8 cellular contexts compared by ENCODE assay signal in genomic region chr11:27485930-27486773, GRCh38. TPM values are rescaled to one million over a fixed set of nuclear protein-coding genes. Genes with fewer than 3 reads are reported as not detected.
DNase-seq lines count a peak whose midpoint lies in the region; ATAC-seq and TF ChIP-seq lines count a peak whose summit lies in the region.

No MANE protein-coding gene starts in this region.

- 41 to 46% methylated on average over 4 of the region's 4 CpGs for WGBS in heart right ventricle, 2 donors

- no peak for TF ChIP-seq POLR2A in gastrocnemius medialis (IDR thresholded peaks at IDR 0.05)

- peaks cover 0 to 21% (median 6%) of the 10 kb centered on the region in 9 donors for H3K36me3 ChIP-seq in heart right ventricle
- peaks cover 0 to 12% of the 10 kb centered on the region in 2 donors for H3K36me3 ChIP-seq in gastrocnemius medialis

- H3K4me1 ChIP-seq in heart right ventricle (no peaks in the 10 kb centered on the region), gastrocnemius medialis (no peaks in the 10 kb centered on the region)

- no peak overlapping the region for H3K27ac ChIP-seq in heart right ventricle
- no peak overlapping the region for H3K27ac ChIP-seq in gastrocnemius medialis

- no peaks in the 10 kb centered on the region for H3K27me3 Mint-ChIP-seq in activated CD8-positive, alpha-beta T cell treated with anti-CD3 and anti-CD28 coated beads for 36 hours

- in situ Hi-C loops in gastrocnemius medialis (cut with MboI; ENCODE audit: low sequenced_read_pairs in 4 of 4) = loop anchor here in 1 of 4 donors (25.0 kb wide), 1 partner anchor 124 kb away; the partner anchor contains the start of gene CCDC34

- no peaks in the 10 kb centered on the region for H3K4me1 Mint-ChIP-seq in activated CD8-positive, alpha-beta T cell treated with anti-CD3 and anti-CD28 coated beads for 36 hours (ENCODE audit: low read depth)

- CTCF ChIA-PET in activated CD8-positive, alpha-beta T cell treated with anti-CD3 and anti-CD28 coated beads for 36 hours (lab: Charles Lee) = interaction anchor here (0.6 to 8.1 kb wide), 50 partner anchors 10 to 655 kb away, joined by 3 to 117 read pairs (median 4); partner anchors contain the start of gene LGR4

- no peak overlapping the region for H3K27ac Mint-ChIP-seq in activated CD8-positive, alpha-beta T cell treated with anti-CD3 and anti-CD28 coated beads for 36 hours

- DNase-seq in activated gamma-delta T cell treated with Interleukin-2 at 50 U/mL for 16 hours (peak; percentile 32), activated gamma-delta T cell (lab: John Stamatoyannopoulos, UW) (no peak), NCI-H2171 treated with DMSO at 0.1 percent for 48 hours (lab: John Stamatoyannopoulos, UW) (peak; percentile 75), heart right ventricle (peak in 1 of 2 donors; percentile 45), gastrocnemius medialis (no peak), NCI-H187 treated with DMSO at 0.1 percent for 48 hours (lab: John Stamatoyannopoulos, UW) (no peak)
- peak; percentile 47 for DNase-seq in activated CD8-positive, alpha-beta T cell treated with anti-CD3 and anti-CD28 coated beads for 36 hours

- peak; percentile 87 for TF ChIP-seq CTCF in activated CD8-positive, alpha-beta T cell treated with anti-CD3 and anti-CD28 coated beads for 36 hours (IDR thresholded peaks at IDR 0.05)
- TF ChIP-seq CTCF in heart right ventricle (IDR thresholded peaks at IDR 0.05) (peak; percentile 76 to 94 (median 89)), gastrocnemius medialis (IDR thresholded peaks at IDR 0.05 in 4 of 5, conservative IDR thresholded peaks at IDR 0.05 in 1 of 5) (peak; percentile 77 to 96 (median 89))

- ATAC-seq in HG02610 (IDR thresholded peaks at IDR 0.05; ENCODE audit: unreplicated experiment) (peak; percentile 38), heart right ventricle (peak in 7 of 8 donors; percentile 31 to 59 (median 49)), gastrocnemius medialis (peak in 1 of 2 donors; percentile 47)
- no peak for ATAC-seq in activated CD8-positive, alpha-beta T cell treated with anti-CD3 and anti-CD28 coated beads for 36 hours

- H3K27me3 ChIP-seq in heart right ventricle = no peaks in the 10 kb centered on the region
- no peaks in the 10 kb centered on the region for H3K27me3 ChIP-seq in gastrocnemius medialis

- H3K4me3 ChIP-seq in heart right ventricle = no peak overlapping the region
- H3K4me3 ChIP-seq in gastrocnemius medialis = no peak overlapping the region

- POLR2A ChIA-PET in activated CD8-positive, alpha-beta T cell treated with anti-CD3 and anti-CD28 coated beads for 36 hours (lab: Charles Lee) = interaction anchor here (1.3 kb wide), 1 partner anchor 13 kb away, joined by 4 read pairs; no protein-coding TSS in a partner anchor

- no peak overlapping the region for H3K4me3 Mint-ChIP-seq in activated CD8-positive, alpha-beta T cell treated with anti-CD3 and anti-CD28 coated beads for 36 hours

- no peaks in the 10 kb centered on the region for H3K9me3 Mint-ChIP-seq in activated CD8-positive, alpha-beta T cell treated with anti-CD3 and anti-CD28 coated beads for 36 hours

- intact Hi-C loops in activated CD8-positive, alpha-beta T cell treated with anti-CD3 and anti-CD28 coated beads for 36 hours (cut with micrococcal nuclease) = loop anchor here (1.0 kb wide), 1 partner anchor 302 kb away; no protein-coding TSS in a partner anchor
- intact Hi-C loops in heart right ventricle (cut with DNase I) = loop anchor here (1.0 to 10.0 kb wide), 9 partner anchors 121 to 731 kb away; partner anchors contain the start of gene CCDC34 (in 2 of the 10)
- intact Hi-C loops in gastrocnemius medialis (cut with DNase I; ENCODE audit: low total_unique reads) = loop anchor here (1.0 to 5.0 kb wide), 2 partner anchors 189 to 302 kb away; no protein-coding TSS in a partner anchor

- H3K9me3 ChIP-seq in heart right ventricle (no peaks in the 10 kb centered on the region), gastrocnemius medialis (no peaks in the 10 kb centered on the region)

- peaks cover under 1% of the 10 kb centered on the region for H3K36me3 Mint-ChIP-seq in activated CD8-positive, alpha-beta T cell treated with anti-CD3 and anti-CD28 coated beads for 36 hours (ENCODE audit: low read depth)

RNA-seq across cellular contexts. Expression of gene LGR4, which starts 13.6 kb away (rescaled TPM):
- total RNA-seq in activated CD8-positive, alpha-beta T cell treated with anti-CD3 and anti-CD28 coated beads for 36 hours = under 1 TPM in 1 of 2 experiments, not detected in 1; 0.09 TPM
- total RNA-seq in heart right ventricle (10 to 100 TPM; 13.6 to 41.0 (median 23.3) TPM), gastrocnemius medialis (10 to 100 TPM in 3 of 4 donors, 1 to 10 TPM in 1; 5.5 to 37.6 (median 11.8) TPM)
- polyA plus RNA-seq in heart right ventricle = 10 to 100 TPM in 1 of 2 donors, 1 to 10 TPM in 1; 6.0 to 16.8 TPM

RNA-seq across cellular contexts. Expression of gene LIN7C, which starts 20.4 kb away (rescaled TPM):
- total RNA-seq in activated CD8-positive, alpha-beta T cell treated with anti-CD3 and anti-CD28 coated beads for 36 hours = 10 to 100 TPM; 26.9 to 28.9 TPM
- total RNA-seq in heart right ventricle (10 to 100 TPM; 13.9 to 22.3 (median 17.6) TPM), gastrocnemius medialis (10 to 100 TPM; 10.6 to 22.8 (median 13.8) TPM)
- polyA plus RNA-seq in heart right ventricle = 1 to 10 TPM; 3.4 to 5.9 TPM

Comparison
In these comparisons a context has a peak if more than half of its experiments do, and no peak if none do; other contexts are left out.
1. DNase-seq: peak in activated gamma-delta T cell treated with Interleukin-2 at 50 U/mL for 16 hours (single experiment), NCI-H2171 treated with DMSO at 0.1 percent for 48 hours (single experiment) and activated CD8-positive, alpha-beta T cell treated with anti-CD3 and anti-CD28 coated beads for 36 hours (single experiment); none in activated gamma-delta T cell (single experiment), gastrocnemius medialis (0 of 2) and NCI-H187 treated with DMSO at 0.1 percent for 48 hours (single experiment).
2. RNA of gene LGR4, which starts 13.6 kb away (total RNA-seq): 13.6 to 41.0 TPM in heart right ventricle and 5.5 to 37.6 TPM in gastrocnemius medialis; 0.09 TPM in activated CD8-positive, alpha-beta T cell treated with anti-CD3 and anti-CD28 coated beads for 36 hours; every median in the first group is over 4 times any median in the second.
3. Peak in every context shown above with its lines, with median percentiles within 50 percentile points of each other: CTCF ChIP-seq.